17 cellular contexts compared by ENCODE assay signal in the genomic region with DNA sequence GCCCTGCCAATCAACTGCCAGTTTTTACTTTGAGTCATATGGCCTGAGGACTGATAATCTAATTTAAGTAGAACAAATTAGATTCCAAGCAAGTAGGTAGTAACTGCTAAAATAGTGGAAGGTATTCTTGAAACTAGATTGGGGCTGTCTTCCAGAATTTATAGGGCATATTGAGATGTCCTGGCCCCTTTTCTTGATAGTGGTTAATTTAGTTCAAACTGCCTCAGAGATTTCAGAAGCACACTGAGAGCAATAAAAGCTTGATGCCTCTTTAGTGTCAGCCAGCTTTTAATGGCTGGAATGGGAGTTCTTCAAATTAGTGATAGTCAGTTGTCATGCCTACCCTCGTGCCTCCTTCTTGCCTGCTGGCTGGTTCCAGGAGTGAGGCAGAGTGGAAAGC.
DNase-seq lines count a peak whose midpoint lies in the region; ATAC-seq and TF ChIP-seq lines count a peak whose summit lies in the region.
"Had no signal": no experiment of that assay in that cellular context is flagged by ENCODE, and none has a peak within 500 bp of the region (broad histone marks: within the 10 kb centered on the region; RNA-seq: fewer than 3 reads in every experiment).

No MANE protein-coding gene starts in this region.

- peak; percentile 24 for DNase-seq in activated CD4-positive, alpha-beta T cell treated with anti-CD3 and anti-CD28 coated beads, Interleukin-2, amount 10 ng/mL, durations not matched to agents 24 days and 14 days
- no peak for DNase-seq in activated CD4-positive, alpha-beta T cell treated with anti-CD3 and anti-CD28 coated beads for 36 hours
- DNase-seq in HEK293T (ENCODE audit: extremely low spot score) = no peak
- DNase-seq in substantia nigra (lab: John Stamatoyannopoulos, UW) = no peak
- no peak for DNase-seq in foreskin melanocyte
- DNase-seq in T-helper 1 cell = no peak
- DNase-seq: CD4-positive, alpha-beta memory T cell; DMS53; HFFc6; KBM-7; MV-4-11; NCI-H1694 treated with DMSO at 0.1 percent for 48 hours; NCI-H345; NCI-H524 treated with DMSO at 0.1 percent for 48 hours had no signal

- H3K27me3 Mint-ChIP-seq in activated CD4-positive, alpha-beta T cell treated with anti-CD3 and anti-CD28 coated beads, Interleukin-2, amount 10 ng/mL, durations not matched to agents 24 days and 14 days = no peaks in the 10 kb centered on the region
- no peaks in the 10 kb centered on the region for H3K27me3 Mint-ChIP-seq in activated CD4-positive, alpha-beta T cell treated with anti-CD3 and anti-CD28 coated beads for 36 hours
- H3K27me3 Mint-ChIP-seq: CD4-positive, alpha-beta memory T cell had no signal

- no peak overlapping the region for H3K27ac Mint-ChIP-seq in activated CD4-positive, alpha-beta T cell treated with anti-CD3 and anti-CD28 coated beads, Interleukin-2, amount 10 ng/mL, durations not matched to agents 24 days and 14 days
- H3K27ac Mint-ChIP-seq in activated CD4-positive, alpha-beta T cell treated with anti-CD3 and anti-CD28 coated beads for 36 hours = no peak overlapping the region
- H3K27ac Mint-ChIP-seq: CD4-positive, alpha-beta memory T cell; HFFc6 had no signal

- ATAC-seq in activated CD4-positive, alpha-beta T cell treated with anti-CD3 and anti-CD28 coated beads for 36 hours = no peak
- ATAC-seq: HepG2, Panc1 had no signal

- POLR2A ChIA-PET in activated CD4-positive, alpha-beta T cell treated with anti-CD3 and anti-CD28 coated beads for 36 hours (lab: Charles Lee) = no interaction called here
- POLR2A ChIA-PET in HEK293T (lab: Yijun Ruan, JAX) = no interaction called here

- CTCF ChIA-PET in activated CD4-positive, alpha-beta T cell treated with anti-CD3 and anti-CD28 coated beads for 36 hours (lab: Charles Lee) = no interaction called here
- CTCF ChIA-PET in HEK293T (lab: Yijun Ruan, JAX) = interaction anchor here (1.4 kb wide), 1 partner anchor 20 kb away, joined by 3 read pairs; no protein-coding TSS in a partner anchor

- intact Hi-C loops in activated CD4-positive, alpha-beta T cell treated with anti-CD3 and anti-CD28 coated beads, Interleukin-2, amount 10 ng/mL, durations not matched to agents 24 days and 14 days (cut with micrococcal nuclease) = no loop called here
- intact Hi-C loops in activated CD4-positive, alpha-beta T cell treated with anti-CD3 and anti-CD28 coated beads for 36 hours (cut with DNase I, micrococcal nuclease) = no loop called here

- H3K27ac ChIP-seq in angular gyrus (ENCODE audit: low read depth, low read length) = peak overlapping the region; percentile 48
- H3K27ac ChIP-seq in substantia nigra (ENCODE audit: low read depth, low read length, poor library complexity, severe bottlenecking) = peak overlapping the region; percentile 21

- no peak overlapping the region for H3K4me3 Mint-ChIP-seq in activated CD4-positive, alpha-beta T cell treated with anti-CD3 and anti-CD28 coated beads, Interleukin-2, amount 10 ng/mL, durations not matched to agents 24 days and 14 days
- H3K4me3 Mint-ChIP-seq in activated CD4-positive, alpha-beta T cell treated with anti-CD3 and anti-CD28 coated beads for 36 hours = no peak overlapping the region
- H3K4me3 Mint-ChIP-seq: HFFc6 had no signal

- no peaks in the 10 kb centered on the region for H3K9me3 Mint-ChIP-seq in activated CD4-positive, alpha-beta T cell treated with anti-CD3 and anti-CD28 coated beads, Interleukin-2, amount 10 ng/mL, durations not matched to agents 24 days and 14 days
- no peaks in the 10 kb centered on the region for H3K9me3 Mint-ChIP-seq in activated CD4-positive, alpha-beta T cell treated with anti-CD3 and anti-CD28 coated beads for 36 hours (ENCODE audit: low read depth)
- H3K9me3 Mint-ChIP-seq: HFFc6 had no signal

- no peaks in the 10 kb centered on the region for H3K36me3 Mint-ChIP-seq in activated CD4-positive, alpha-beta T cell treated with anti-CD3 and anti-CD28 coated beads, Interleukin-2, amount 10 ng/mL, durations not matched to agents 24 days and 14 days (ENCODE audit: low read depth)
- H3K36me3 Mint-ChIP-seq in activated CD4-positive, alpha-beta T cell treated with anti-CD3 and anti-CD28 coated beads for 36 hours (ENCODE audit: low read depth) = no peaks in the 10 kb centered on the region
- H3K36me3 Mint-ChIP-seq: CD4-positive, alpha-beta memory T cell had no signal

- no peaks in the 10 kb centered on the region for H3K4me1 Mint-ChIP-seq in activated CD4-positive, alpha-beta T cell treated with anti-CD3 and anti-CD28 coated beads, Interleukin-2, amount 10 ng/mL, durations not matched to agents 24 days and 14 days
- H3K4me1 Mint-ChIP-seq in activated CD4-positive, alpha-beta T cell treated with anti-CD3 and anti-CD28 coated beads for 36 hours = no peaks in the 10 kb centered on the region
- H3K4me1 Mint-ChIP-seq: CD4-positive, alpha-beta memory T cell had no signal

TF ChIP-seq in HEK293T, 16 proteins besides CTCF, POLR2A, EP300 and RAD21:
- no peak for TF ChIP-seq FOXM1 (IDR thresholded peaks at IDR 0.05; ENCODE audit: borderline replicate concordance)
- TF ChIP-seq, protein P1, sequence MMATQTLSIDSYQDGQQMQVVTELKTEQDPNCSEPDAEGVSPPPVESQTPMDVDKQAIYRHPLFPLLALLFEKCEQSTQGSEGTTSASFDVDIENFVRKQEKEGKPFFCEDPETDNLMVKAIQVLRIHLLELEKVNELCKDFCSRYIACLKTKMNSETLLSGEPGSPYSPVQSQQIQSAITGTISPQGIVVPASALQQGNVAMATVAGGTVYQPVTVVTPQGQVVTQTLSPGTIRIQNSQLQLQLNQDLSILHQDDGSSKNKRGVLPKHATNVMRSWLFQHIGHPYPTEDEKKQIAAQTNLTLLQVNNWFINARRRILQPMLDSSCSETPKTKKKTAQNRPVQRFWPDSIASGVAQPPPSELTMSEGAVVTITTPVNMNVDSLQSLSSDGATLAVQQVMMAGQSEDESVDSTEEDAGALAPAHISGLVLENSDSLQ (IDR thresholded peaks at IDR 0.05) = peak; percentile 45
TF ChIP-seq in HEK293T: peak in this region for 1.
